10 cellular contexts compared by ENCODE assay signal in the genomic region with DNA sequence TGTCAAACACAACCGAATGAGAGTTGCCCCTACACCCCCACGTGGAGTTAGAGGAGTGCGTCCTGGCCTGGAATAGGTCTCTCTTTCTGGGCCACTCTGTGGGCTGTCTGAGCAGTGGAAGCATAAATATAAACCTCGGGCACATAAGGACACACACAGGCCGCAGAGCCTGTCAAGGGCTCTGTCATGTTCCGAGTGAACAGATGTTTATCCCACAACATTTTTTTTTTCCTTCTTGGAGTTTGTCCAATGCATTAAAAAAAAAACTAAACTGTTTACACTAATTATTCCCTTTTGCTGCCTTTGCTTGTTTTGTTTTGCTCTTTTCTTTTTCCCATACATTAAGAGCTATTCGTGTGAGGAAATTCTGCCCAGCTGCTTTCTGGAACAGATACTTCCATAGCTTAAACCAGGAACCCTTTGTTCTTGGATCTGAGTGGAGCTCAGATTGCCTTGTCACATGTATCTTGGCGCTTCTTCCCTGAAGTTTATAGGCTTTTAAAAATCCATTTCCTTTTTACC.
DNase-seq lines count a peak whose midpoint lies in the region; ATAC-seq, FAIRE-seq and TF ChIP-seq lines count a peak whose summit lies in the region.
"Had no signal": no experiment of that assay in that cellular context is flagged by ENCODE, and none has a peak within 500 bp of the region (broad histone marks: within the 10 kb centered on the region; RNA-seq: fewer than 3 reads in every experiment).

No MANE protein-coding gene starts in this region.

- no peak overlapping the region for H3K4me3 Mint-ChIP-seq in nephron
- no peak overlapping the region for H3K4me3 Mint-ChIP-seq in T-helper 2 cell treated with Interferon-gamma antibody and Interleukin-4, amounts not matched to agents 5 μg/mL and 100 μg/mL, for 36 hours
- no peak overlapping the region for H3K4me3 Mint-ChIP-seq in T-helper 17 cell
- H3K4me3 Mint-ChIP-seq: central memory CD8-positive, alpha-beta T cell had no signal

- H3K27me3 Mint-ChIP-seq in nephron (ENCODE audit: low read depth) = no peaks in the 10 kb centered on the region
- H3K27me3 Mint-ChIP-seq in T-helper 2 cell treated with Interferon-gamma antibody and Interleukin-4, amounts not matched to agents 5 μg/mL and 100 μg/mL, for 36 hours (ENCODE audit: low read depth) = no peaks in the 10 kb centered on the region
- no peaks in the 10 kb centered on the region for H3K27me3 Mint-ChIP-seq in T-helper 17 cell
- H3K27me3 Mint-ChIP-seq: central memory CD8-positive, alpha-beta T cell had no signal

- TF ChIP-seq EP300 in HepG2 (IDR thresholded peaks at IDR 0.05; ENCODE audit: low read depth in 2 of 2, low read length in 2 of 2) (no peak), HepG2 (CRISPR knock-in tag; IDR thresholded peaks at IDR 0.05; ENCODE audit: borderline replicate concordance) (no peak)

- no peak for TF ChIP-seq CTCF in fibroblast of mammary gland (conservative IDR thresholded peaks at IDR 0.05; ENCODE audit: control insufficient read depth, insufficient read depth, low read depth, low read length)
- TF ChIP-seq CTCF in nephron (IDR thresholded peaks at IDR 0.05; ENCODE audit: unreplicated experiment in 3 of 3) = no peak
- no peak for TF ChIP-seq CTCF in HepG2 (CRISPR knock-in tag; IDR thresholded peaks at IDR 0.05)

- no peak overlapping the region for H3K27ac ChIP-seq in HepG2 (ENCODE audit: extremely low read length, insufficient read depth, low read length)

- no peaks in the 10 kb centered on the region for H3K9me3 Mint-ChIP-seq in nephron
- H3K9me3 Mint-ChIP-seq in T-helper 2 cell treated with Interferon-gamma antibody and Interleukin-4, amounts not matched to agents 5 μg/mL and 100 μg/mL, for 36 hours = no peaks in the 10 kb centered on the region
- H3K9me3 Mint-ChIP-seq: central memory CD8-positive, alpha-beta T cell had no signal

- FAIRE-seq in HepG2 (lab: Jason Lieb, UNC) = no peak

- H3K79me2 ChIP-seq in HepG2 (ENCODE audit: insufficient read depth, low read length) = no peaks in the 10 kb centered on the region

- BruUV-seq in HepG2 (replicated peaks; lab: Mats Ljungman, UMichigan) = no TSS peak

- in situ Hi-C loops in HepG2 (cut with HindIII; ENCODE audit: extremely low pct_ligation_motif_present, low pct_unique_long_range_greater_than_20kb) = no loop called here

- TF ChIP-seq POLR2A in HepG2 (IDR thresholded peaks at IDR 0.05; ENCODE audit: insufficient read depth in 1 of 2, low read depth in 2 of 2, low read length in 2 of 2) = no peak

- intact Hi-C loops in HepG2 (cut with micrococcal nuclease; ENCODE audit: unreplicated experiment) = no loop called here

- no peaks in the 10 kb centered on the region for H3K36me3 Mint-ChIP-seq in nephron (ENCODE audit: low read depth)
- H3K36me3 Mint-ChIP-seq in T-helper 2 cell treated with Interferon-gamma antibody and Interleukin-4, amounts not matched to agents 5 μg/mL and 100 μg/mL, for 36 hours (ENCODE audit: low read depth) = peaks cover 2% of the 10 kb centered on the region
- peaks cover 9% of the 10 kb centered on the region for H3K36me3 Mint-ChIP-seq in T-helper 17 cell (ENCODE audit: low read depth)

- CTCF ChIA-PET in HepG2 (lab: Yijun Ruan, JAX; ENCODE audit: low intra/inter-chr PET ratio, low total read pairs) = no interaction called here

- peaks cover 36% of the 10 kb centered on the region for H3K4me1 Mint-ChIP-seq in nephron
- no peaks in the 10 kb centered on the region for H3K4me1 Mint-ChIP-seq in T-helper 2 cell treated with Interferon-gamma antibody and Interleukin-4, amounts not matched to agents 5 μg/mL and 100 μg/mL, for 36 hours (ENCODE audit: low read depth)
- peaks cover 6% of the 10 kb centered on the region for H3K4me1 Mint-ChIP-seq in T-helper 17 cell
- H3K4me1 Mint-ChIP-seq: central memory CD8-positive, alpha-beta T cell had no signal

- no peak overlapping the region for H3K4me3 ChIP-seq in fibroblast of mammary gland (ENCODE audit: control insufficient read depth, low read depth, low read length)
- H3K4me3 ChIP-seq in HepG2 (replicated peaks in 1 of 3; ENCODE audit: insufficient read depth in 1 of 3, low read depth in 2 of 3, low read length in 3 of 3) = no peak overlapping the region

- peak overlapping the region; percentile 78 to 89 (median 89) for H3K27ac Mint-ChIP-seq in nephron
- no peak overlapping the region for H3K27ac Mint-ChIP-seq in T-helper 2 cell treated with Interferon-gamma antibody and Interleukin-4, amounts not matched to agents 5 μg/mL and 100 μg/mL, for 36 hours
- no peak overlapping the region for H3K27ac Mint-ChIP-seq in T-helper 17 cell

- 88% methylated on average over 8 of the region's 8 CpGs for WGBS in HepG2 (ENCODE audit: low lambda C conversion rate)

- peak; percentile 32 for DNase-seq in AG08395 (ENCODE audit: low spot score)
- peak; percentile 43 for DNase-seq in NCI-H2107 treated with DMSO at 0.1 percent for 48 hours (lab: John Stamatoyannopoulos, UW; ENCODE audit: unreplicated experiment)
- DNase-seq in fibroblast of mammary gland (ENCODE audit: low read depth) = peak; percentile 72
- no peak for DNase-seq in activated effector memory CD4-positive, alpha-beta T cell treated with anti-CD3 and anti-CD28 coated beads, Interleukin-2, amount 50 U/mL, for 16 hours
- no peak for DNase-seq in HepG2 (ENCODE audit: low spot score)
- no peak for DNase-seq in T-helper 2 cell treated with Interferon-gamma antibody and Interleukin-4, amounts not matched to agents 5 μg/mL and 100 μg/mL, for 36 hours (ENCODE audit: low spot score)
- no peak for DNase-seq in T-helper 17 cell
- DNase-seq: NCI-H345 had no signal

- H4K20me1 ChIP-seq in HepG2 (ENCODE audit: insufficient read depth, low read length) = no peaks in the 10 kb centered on the region

- H3K9ac ChIP-seq in HepG2 (ENCODE audit: insufficient read depth, low read depth, low read length) = no peak overlapping the region

- H3K27me3 ChIP-seq in HepG2 (ENCODE audit: control insufficient read depth in 1 of 2, insufficient read depth in 2 of 2, low read length in 2 of 2) = no peaks in the 10 kb centered on the region

- H3K4me1 ChIP-seq in HepG2 (ENCODE audit: insufficient read depth, low read length) = peaks cover 1% of the 10 kb centered on the region

- no peaks in the 10 kb centered on the region for H3K9me3 ChIP-seq in HepG2 (ENCODE audit: low read length)
- no peaks in the 10 kb centered on the region for H3K9me3 ChIP-seq in T-helper 17 cell (ENCODE audit: control insufficient read depth, low read length, poor library complexity, severe bottlenecking)

- ATAC-seq in HepG2 (no peak), T-helper 17 cell (no peak)

- H3K4me2 ChIP-seq in HepG2 (ENCODE audit: low read depth, low read length) = no peak overlapping the region

- no peak overlapping the region for H2AFZ ChIP-seq in HepG2 (ENCODE audit: low read length)

- H3K36me3 ChIP-seq in HepG2 (replicated peaks in 1 of 2; ENCODE audit: control insufficient read depth in 1 of 2, insufficient read depth in 2 of 2, low read length in 2 of 2) = no peaks in the 10 kb centered on the region

- TF ChIP-seq RAD21 in HepG2 (CRISPR knock-in tag; IDR thresholded peaks at IDR 0.05) = no peak

- POLR2A ChIA-PET in HepG2 (lab: Yijun Ruan, JAX) = no interaction called here

TF ChIP-seq in HepG2, 621 proteins besides CTCF, POLR2A, EP300 and RAD21 (continues in another document):
- no peak for TF ChIP-seq SYNCRIP (IDR thresholded peaks at IDR 0.05; ENCODE audit: insufficient read depth, low read depth, low read length)
- TF ChIP-seq, protein P1, sequence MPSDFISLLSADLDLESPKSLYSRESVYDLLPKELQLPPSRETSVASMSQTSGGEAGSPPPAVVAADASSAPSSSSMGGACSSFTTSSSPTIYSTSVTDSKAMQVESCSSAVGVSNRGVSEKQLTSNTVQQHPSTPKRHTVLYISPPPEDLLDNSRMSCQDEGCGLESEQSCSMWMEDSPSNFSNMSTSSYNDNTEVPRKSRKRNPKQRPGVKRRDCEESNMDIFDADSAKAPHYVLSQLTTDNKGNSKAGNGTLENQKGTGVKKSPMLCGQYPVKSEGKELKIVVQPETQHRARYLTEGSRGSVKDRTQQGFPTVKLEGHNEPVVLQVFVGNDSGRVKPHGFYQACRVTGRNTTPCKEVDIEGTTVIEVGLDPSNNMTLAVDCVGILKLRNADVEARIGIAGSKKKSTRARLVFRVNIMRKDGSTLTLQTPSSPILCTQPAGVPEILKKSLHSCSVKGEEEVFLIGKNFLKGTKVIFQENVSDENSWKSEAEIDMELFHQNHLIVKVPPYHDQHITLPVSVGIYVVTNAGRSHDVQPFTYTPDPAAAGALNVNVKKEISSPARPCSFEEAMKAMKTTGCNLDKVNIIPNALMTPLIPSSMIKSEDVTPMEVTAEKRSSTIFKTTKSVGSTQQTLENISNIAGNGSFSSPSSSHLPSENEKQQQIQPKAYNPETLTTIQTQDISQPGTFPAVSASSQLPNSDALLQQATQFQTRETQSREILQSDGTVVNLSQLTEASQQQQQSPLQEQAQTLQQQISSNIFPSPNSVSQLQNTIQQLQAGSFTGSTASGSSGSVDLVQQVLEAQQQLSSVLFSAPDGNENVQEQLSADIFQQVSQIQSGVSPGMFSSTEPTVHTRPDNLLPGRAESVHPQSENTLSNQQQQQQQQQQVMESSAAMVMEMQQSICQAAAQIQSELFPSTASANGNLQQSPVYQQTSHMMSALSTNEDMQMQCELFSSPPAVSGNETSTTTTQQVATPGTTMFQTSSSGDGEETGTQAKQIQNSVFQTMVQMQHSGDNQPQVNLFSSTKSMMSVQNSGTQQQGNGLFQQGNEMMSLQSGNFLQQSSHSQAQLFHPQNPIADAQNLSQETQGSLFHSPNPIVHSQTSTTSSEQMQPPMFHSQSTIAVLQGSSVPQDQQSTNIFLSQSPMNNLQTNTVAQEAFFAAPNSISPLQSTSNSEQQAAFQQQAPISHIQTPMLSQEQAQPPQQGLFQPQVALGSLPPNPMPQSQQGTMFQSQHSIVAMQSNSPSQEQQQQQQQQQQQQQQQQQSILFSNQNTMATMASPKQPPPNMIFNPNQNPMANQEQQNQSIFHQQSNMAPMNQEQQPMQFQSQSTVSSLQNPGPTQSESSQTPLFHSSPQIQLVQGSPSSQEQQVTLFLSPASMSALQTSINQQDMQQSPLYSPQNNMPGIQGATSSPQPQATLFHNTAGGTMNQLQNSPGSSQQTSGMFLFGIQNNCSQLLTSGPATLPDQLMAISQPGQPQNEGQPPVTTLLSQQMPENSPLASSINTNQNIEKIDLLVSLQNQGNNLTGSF (CRISPR knock-in tag; IDR thresholded peaks at IDR 0.05) = no peak
- TF ChIP-seq ZNF878 (CRISPR knock-in tag; IDR thresholded peaks at IDR 0.05) = no peak
- TF ChIP-seq SAP130 (CRISPR knock-in tag; IDR thresholded peaks at IDR 0.05; ENCODE audit: low read depth) = no peak
- TF ChIP-seq ONECUT2 (CRISPR knock-in tag; IDR thresholded peaks at IDR 0.05) = no peak
- no peak for TF ChIP-seq HNRNPUL1 (IDR thresholded peaks at IDR 0.05; ENCODE audit: low read depth, low read length)
- no peak for TF ChIP-seq KLF13 (CRISPR knock-in tag; IDR thresholded peaks at IDR 0.05)

Comparison
In these comparisons a context has a peak if more than half of its experiments do, and no peak if none do; other contexts are left out.
1. DNase-seq: peak in AG08395 (single experiment), NCI-H2107 treated with DMSO at 0.1 percent for 48 hours (single experiment) and fibroblast of mammary gland (single experiment); none in activated effector memory CD4-positive, alpha-beta T cell treated with anti-CD3 and anti-CD28 coated beads, Interleukin-2, amount 50 U/mL, for 16 hours (single experiment), HepG2 (single experiment), T-helper 2 cell treated with Interferon-gamma antibody and Interleukin-4, amounts not matched to agents 5 μg/mL and 100 μg/mL, for 36 hours (single experiment) and T-helper 17 cell (0 of 3).
2. H3K27ac Mint-ChIP-seq: peak in nephron (3 of 3); none in T-helper 2 cell treated with Interferon-gamma antibody and Interleukin-4, amounts not matched to agents 5 μg/mL and 100 μg/mL, for 36 hours (single experiment) and T-helper 17 cell (single experiment).